ENCODE assay signal across 2 cellular contexts in the genomic region with DNA sequence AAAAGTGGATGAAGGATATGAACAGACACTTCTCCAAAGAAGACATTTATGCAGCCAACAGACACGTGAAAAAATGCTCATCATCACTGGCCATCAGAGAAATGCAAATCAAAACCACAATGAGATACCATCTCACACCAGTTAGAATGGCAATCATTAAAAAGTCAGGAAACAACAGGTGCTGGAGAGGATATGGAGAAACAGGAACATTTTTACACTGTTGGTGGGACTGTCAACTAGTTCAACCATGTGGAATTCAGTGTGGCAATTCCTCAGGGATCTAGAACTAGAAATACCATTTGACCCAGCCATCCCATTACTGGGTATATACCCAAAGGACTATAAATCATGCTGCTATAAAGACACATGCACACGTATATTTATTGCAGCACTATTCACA.
DNase-seq lines count a peak whose midpoint lies in the region; ATAC-seq, FAIRE-seq and TF ChIP-seq lines count a peak whose summit lies in the region.
"Not testable (repeated sequence)": the region's sequence is repeated elsewhere in the genome, so short reads cannot be mapped to it uniquely, and the experiment has no call there.

No MANE protein-coding gene starts in this region.

- POLR2A ChIA-PET in HEK293 (lab: Yijun Ruan, JAX); K562 (lab: Yijun Ruan, JAX): not testable (repeated sequence)

- H3K27me3 ChIP-seq in K562 (ENCODE audit: control insufficient read depth in 2 of 2, insufficient read depth in 2 of 2, low read length in 2 of 2): not testable (repeated sequence)

- TF ChIP-seq POLR2A in K562 (conservative IDR thresholded peaks at IDR 0.05): not testable (repeated sequence)

- intact Hi-C loops in K562 (cut with micrococcal nuclease): not testable (repeated sequence)

- not testable (repeated sequence) for H3K4me3 ChIP-seq in HEK293 (ENCODE audit: low read depth, low read length); K562

- not testable (repeated sequence) for TF ChIP-seq RAD21 in K562 (CRISPR knock-in tag; conservative IDR thresholded peaks at IDR 0.05 in 1 of 2, IDR thresholded peaks at IDR 0.05 in 1 of 2)

- H3K36me3 ChIP-seq in HEK293 (ENCODE audit: control insufficient read depth in 2 of 2, insufficient read depth in 1 of 2, low read length in 2 of 2) (peaks cover 9 to 25% of the 10 kb centered on the region in 2 experiments), K562 (ENCODE audit: control insufficient read depth, insufficient read depth, low read length) (peaks cover 20% of the 10 kb centered on the region)

- CTCF ChIA-PET in HEK293 (lab: Yijun Ruan, JAX); K562 (lab: Yijun Ruan, JAX; ENCODE audit: low intra/inter-chr PET ratio): not testable (repeated sequence)

- not testable (repeated sequence) for H3K27ac ChIP-seq in HEK293 (ENCODE audit: extremely low read depth, low read depth, low read length); K562 (ENCODE audit: extremely low read depth, low read depth, low read length)

- not testable (repeated sequence) for H3K4me2 ChIP-seq in K562 (ENCODE audit: insufficient read depth, low read length)

- TF ChIP-seq EP300 in K562 (IDR thresholded peaks at IDR 0.05; ENCODE audit: low read length): not testable (repeated sequence)

- not testable (repeated sequence) for H2AFZ ChIP-seq in K562 (ENCODE audit: low read depth, low read length)

- not testable (repeated sequence) for H3K4me1 ChIP-seq in HEK293 (ENCODE audit: control insufficient read depth, insufficient read depth, low read length); K562 (replicated peaks in 1 of 2; ENCODE audit: control insufficient read depth in 2 of 2, insufficient read depth in 2 of 2, low read length in 2 of 2)

- DNase-seq in K562 (ENCODE audit: extremely low read depth in 1 of 4, low spot score in 3 of 4): not testable (repeated sequence)

- no CpG with 5 or more reads among the region's 2 CpGs for WGBS in K562 (ENCODE audit: insufficient coverage, low coverage, missing lambda C conversion rate)

- not testable (repeated sequence) for H3K79me2 ChIP-seq in K562 (ENCODE audit: control insufficient read depth, insufficient read depth, low read length)

- TF ChIP-seq CTCF in HEK293 (tag by site-specific recombination; IDR thresholded peaks at IDR 0.05); K562 (IDR thresholded peaks at IDR 0.05 in 2 of 3, conservative IDR thresholded peaks at IDR 0.05 in 1 of 3; ENCODE audit: insufficient read depth in 2 of 3, low read depth in 1 of 3, low read length in 3 of 3): not testable (repeated sequence)

- not testable (repeated sequence) for H3K9me1 ChIP-seq in K562 (ENCODE audit: control insufficient read depth, insufficient read depth, low read length)

- not testable (repeated sequence) for FAIRE-seq in K562 (lab: Jason Lieb, UNC)

- H3K9ac ChIP-seq in K562 (ENCODE audit: insufficient read depth in 1 of 2, low read depth in 2 of 2, low read length in 2 of 2): not testable (repeated sequence)

- ATAC-seq in K562: not testable (repeated sequence)

- BruUV-seq in K562 (replicated peaks; lab: Mats Ljungman, UMichigan): not testable (repeated sequence)

- not testable (repeated sequence) for H3K9me3 ChIP-seq in HEK293 (ENCODE audit: control insufficient read depth, insufficient read depth, low read depth, low read length); K562 (replicated peaks; ENCODE audit: control insufficient read depth, insufficient read depth, low read depth, low read length)

- H4K20me1 ChIP-seq in K562 (replicated peaks; ENCODE audit: control insufficient read depth, insufficient read depth, low read length): not testable (repeated sequence)

- in situ Hi-C loops in K562 (cut with MboI): not testable (repeated sequence)

TF ChIP-seq in HEK293, 187 proteins besides CTCF, POLR2A, EP300 and RAD21:
- TF ChIP-seq ZNF184 (tag by site-specific recombination; IDR thresholded peaks at IDR 0.05): 0 out of 2 replicates have a peak, but pooled peaks have one; percentile 59
TF ChIP-seq in HEK293: peak in this region for 1; not testable (repeated sequence) for 186.

TF ChIP-seq in K562, 482 proteins besides CTCF, POLR2A, EP300 and RAD21:
- 0 out of 2 replicates have a peak, but pooled peaks have one; percentile 63 for TF ChIP-seq ZNF184 (CRISPR knock-in tag; IDR thresholded peaks at IDR 0.05)
- TF ChIP-seq ZNF764 (CRISPR knock-in tag; IDR thresholded peaks at IDR 0.05; ENCODE audit: low read depth): 0 out of 2 replicates have a peak, but pooled peaks have one; percentile 33
TF ChIP-seq in K562: peak in this region for 2; not testable (repeated sequence) for 480.
